Comparison of ENCODE assay signal across 8 cellular contexts in the genomic region with DNA sequence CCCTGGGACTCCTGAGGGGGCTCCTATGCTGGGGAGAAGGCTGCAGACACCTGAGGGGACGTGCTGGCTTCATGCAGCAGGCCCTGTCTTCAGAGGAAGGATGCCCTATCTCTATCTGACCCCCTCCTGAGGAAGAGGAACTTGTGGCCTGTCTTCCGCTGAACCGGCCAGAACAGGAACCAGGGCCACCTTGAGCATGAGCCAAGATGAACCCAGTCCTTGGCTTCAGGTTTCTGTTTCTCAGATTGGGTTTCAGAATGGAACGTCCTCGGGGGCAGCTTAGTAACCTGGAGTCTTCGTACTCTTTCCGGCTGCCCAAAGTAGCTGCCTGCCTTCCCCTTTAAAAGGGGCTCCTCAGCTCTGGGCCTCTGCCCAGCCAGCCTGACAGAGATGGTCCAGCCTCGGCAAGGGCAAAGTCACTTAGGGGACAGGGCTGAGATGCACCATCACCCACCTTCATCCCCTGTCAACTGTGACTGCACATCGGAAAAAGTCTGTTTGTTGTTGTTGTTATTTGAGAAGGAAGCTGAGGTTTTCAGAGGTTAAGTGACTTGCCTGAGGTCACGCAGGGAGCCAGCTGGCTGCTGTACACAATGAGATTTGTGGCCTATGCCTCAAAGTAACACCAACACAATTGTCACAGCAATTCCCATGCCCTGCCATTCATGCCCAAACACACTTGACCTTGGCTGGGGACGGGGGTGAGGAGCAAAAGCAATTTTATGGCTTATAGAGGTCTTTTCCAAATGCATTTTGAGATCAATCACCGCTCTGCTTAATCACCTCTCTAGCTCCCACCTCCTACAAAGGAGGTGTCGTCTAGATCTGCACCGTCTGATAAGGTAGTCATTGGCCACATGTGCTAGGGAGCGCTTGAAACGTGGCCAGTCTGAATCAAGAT. TPM values are rescaled to one million over a fixed set of nuclear protein-coding genes. Genes with fewer than 3 reads are reported as not detected.
DNase-seq lines count a peak whose midpoint lies in the region; ATAC-seq and TF ChIP-seq lines count a peak whose summit lies in the region.

No MANE protein-coding gene starts in this region.

- H3K4me3 ChIP-seq in coronary artery (no peak overlapping the region), WERI-Rb-1 (ENCODE audit: low read depth, low read length) (no peak overlapping the region)

- no peaks in the 10 kb centered on the region for H3K27me3 Mint-ChIP-seq in activated B cell treated with CpG ODN at 0.5 μM for 24 hours

- DNase-seq in GM10266 (ENCODE audit: extremely low spot score) (peak; percentile 56), activated B cell treated with CpG ODN at 0.5 μM for 24 hours (peak; percentile 51), kidney tubule cell (ENCODE audit: low spot score) (peak; percentile 25), coronary artery (ENCODE audit: low spot score) (no peak), WERI-Rb-1 (no peak), NCI-H1092 treated with DMSO at 0.1 percent for 48 hours (lab: John Stamatoyannopoulos, UW) (no peak)

- H3K4me1 Mint-ChIP-seq in activated B cell treated with CpG ODN at 0.5 μM for 24 hours = peaks cover 96% of the 10 kb centered on the region

- H3K9me3 ChIP-seq in WERI-Rb-1 (ENCODE audit: severe bottlenecking) = no peaks in the 10 kb centered on the region

- intact Hi-C loops in activated B cell treated with CpG ODN at 0.5 μM for 24 hours (cut with micrococcal nuclease) = loop anchor here (1.0 kb wide), 1 partner anchor 15 kb away; no protein-coding TSS in a partner anchor

- H3K27ac ChIP-seq in coronary artery (peak overlapping the region in 1 of 2 donors; percentile 28), WERI-Rb-1 (no peak overlapping the region)

- no peaks in the 10 kb centered on the region for H3K9me3 Mint-ChIP-seq in activated B cell treated with CpG ODN at 0.5 μM for 24 hours

- no peak for TF ChIP-seq CTCF in GM10266 (IDR thresholded peaks at IDR 0.05; ENCODE audit: control insufficient read depth, insufficient read depth, low read depth, missing control alignments)
- TF ChIP-seq CTCF in activated B cell treated with CpG ODN at 0.5 μM for 24 hours (IDR thresholded peaks at IDR 0.05) = no peak
- no peak for TF ChIP-seq CTCF in coronary artery (IDR thresholded peaks at IDR 0.05)
- no peak for TF ChIP-seq CTCF in WERI-Rb-1 (IDR thresholded peaks at IDR 0.05; ENCODE audit: low read depth, low read length)

- peak; percentile 44 for ATAC-seq in GM21423 (IDR thresholded peaks at IDR 0.05; ENCODE audit: unreplicated experiment)
- ATAC-seq in HG03571 (IDR thresholded peaks at IDR 0.05; ENCODE audit: unreplicated experiment) = peak; percentile 54
- ATAC-seq in activated B cell treated with CpG ODN at 0.5 μM for 24 hours (ENCODE audit: low read depth) = peak; percentile 52

- POLR2A ChIA-PET in activated B cell treated with CpG ODN at 0.5 μM for 24 hours (lab: Charles Lee) = interaction anchor here (0.6 to 2.2 kb wide), 6 partner anchors 9 to 1188 kb away, joined by 3 to 17 read pairs (median 10); no protein-coding TSS in a partner anchor

- H3K36me3 Mint-ChIP-seq in activated B cell treated with CpG ODN at 0.5 μM for 24 hours (ENCODE audit: low read depth) = no peaks in the 10 kb centered on the region

- H3K36me3 ChIP-seq in WERI-Rb-1 = no peaks in the 10 kb centered on the region

- CTCF ChIA-PET in activated B cell treated with CpG ODN at 0.5 μM for 24 hours (lab: Charles Lee) = interaction anchor here (12.0 kb wide), 1 partner anchor 24 kb away, joined by 126 read pairs; no protein-coding TSS in a partner anchor

- H3K27ac Mint-ChIP-seq in activated B cell treated with CpG ODN at 0.5 μM for 24 hours = peak overlapping the region; percentile 96

- peak overlapping the region; percentile 50 for H3K4me3 Mint-ChIP-seq in activated B cell treated with CpG ODN at 0.5 μM for 24 hours

- no peaks in the 10 kb centered on the region for H3K27me3 ChIP-seq in WERI-Rb-1 (ENCODE audit: insufficient read depth, low read depth, severe bottlenecking)

RNA-seq across cellular contexts. Expression of a gene that starts 13.4 kb away (rescaled TPM):
- total RNA-seq in activated B cell treated with CpG ODN at 0.5 μM for 24 hours = 2.7 and 3.1 TPM in 2 replicates

RNA-seq across cellular contexts. Expression of a gene that starts 34.1 kb away (rescaled TPM):
- not detected in 2 replicates for total RNA-seq in activated B cell treated with CpG ODN at 0.5 μM for 24 hours

RNA-seq across cellular contexts. Expression of a gene that starts 35.8 kb away (rescaled TPM):
- not detected in 2 replicates for total RNA-seq in activated B cell treated with CpG ODN at 0.5 μM for 24 hours

Comparison
In these comparisons a context has a peak if more than half of its experiments do, and no peak if none do; other contexts are left out.
1. DNase-seq: peak in GM10266 (single experiment), activated B cell treated with CpG ODN at 0.5 μM for 24 hours (single experiment) and kidney tubule cell (single experiment); none in coronary artery (single experiment), WERI-Rb-1 (single experiment) and NCI-H1092 treated with DMSO at 0.1 percent for 48 hours (single experiment).
2. Peak in every context shown above with its lines, with median percentiles within 50 percentile points of each other: ATAC-seq.